In genomic region chr2:202237787-202238233, GRCh38 we compare ENCODE assay signal across 1 cellular context.
TF ChIP-seq lines count a peak whose summit lies in the region.

No MANE protein-coding gene starts in this region.

TF ChIP-seq in HepG2, 621 proteins besides CTCF, POLR2A, EP300 and RAD21 (continues in another document):
- TF ChIP-seq ZC3H4 (CRISPR knock-in tag; IDR thresholded peaks at IDR 0.05; ENCODE audit: borderline replicate concordance) (no peak), SMARCE1 (IDR thresholded peaks at IDR 0.05; ENCODE audit: borderline replicate concordance) (no peak), DMAP1 (CRISPR knock-in tag; IDR thresholded peaks at IDR 0.05) (0 out of 2 replicates have a peak, but pooled peaks have one; percentile 37), ZNF644 (CRISPR knock-in tag; IDR thresholded peaks at IDR 0.05; ENCODE audit: low read depth) (no peak), ZNF382 (CRISPR knock-in tag; IDR thresholded peaks at IDR 0.05; ENCODE audit: borderline replicate concordance) (no peak), KAT7 (CRISPR knock-in tag; IDR thresholded peaks at IDR 0.05; ENCODE audit: borderline replicate concordance) (no peak), PCBP2 (optimal IDR thresholded peaks at IDR 0.05; ENCODE audit: low read depth, low read length, poor library complexity, severe bottlenecking) (no peak), TOPORS (CRISPR knock-in tag; IDR thresholded peaks at IDR 0.05) (no peak), ELF3 (CRISPR knock-in tag; IDR thresholded peaks at IDR 0.05) (0 out of 2 replicates have a peak, but pooled peaks have one; percentile 7), ZNF547 (CRISPR knock-in tag; IDR thresholded peaks at IDR 0.05) (0 out of 2 replicates have a peak, but pooled peaks have one; percentile 12), ZNF383 (CRISPR knock-in tag; IDR thresholded peaks at IDR 0.05; ENCODE audit: borderline replicate concordance) (no peak), ZNF687 (CRISPR knock-in tag; IDR thresholded peaks at IDR 0.05) (no peak), ZNF652 (CRISPR knock-in tag; IDR thresholded peaks at IDR 0.05; ENCODE audit: borderline replicate concordance, low read depth) (no peak), ZBTB7B (CRISPR knock-in tag; IDR thresholded peaks at IDR 0.05) (no peak), MTERF4 (CRISPR knock-in tag; IDR thresholded peaks at IDR 0.05) (no peak), TEAD3 (CRISPR knock-in tag; optimal IDR thresholded peaks at IDR 0.05; ENCODE audit: borderline replicate concordance) (peak; percentile 29), FOXO1 (CRISPR knock-in tag; IDR thresholded peaks at IDR 0.05) (peak; percentile 35; the same call in 1 of the 2 replicates), ZKSCAN1 (IDR thresholded peaks at IDR 0.05; ENCODE audit: low read length) (no peak), EHMT2 (IDR thresholded peaks at IDR 0.05; ENCODE audit: borderline replicate concordance, low read depth, low read length) (no peak), GLI4 (CRISPR knock-in tag; IDR thresholded peaks at IDR 0.05; ENCODE audit: borderline replicate concordance) (0 out of 2 replicates have a peak, but pooled peaks have one; percentile 24), THAP11 (CRISPR knock-in tag; IDR thresholded peaks at IDR 0.05) (no peak), MYNN (CRISPR knock-in tag; IDR thresholded peaks at IDR 0.05; ENCODE audit: low read depth) (no peak), NR0B2 (CRISPR knock-in tag; IDR thresholded peaks at IDR 0.05) (no peak), ZNF614 (CRISPR knock-in tag; IDR thresholded peaks at IDR 0.05; ENCODE audit: borderline replicate concordance) (no peak), ZKSCAN8 (CRISPR knock-in tag; IDR thresholded peaks at IDR 0.05; ENCODE audit: borderline replicate concordance) (0 out of 2 replicates have a peak, but pooled peaks have one; percentile 29), ZNF441 (CRISPR knock-in tag; IDR thresholded peaks at IDR 0.05; ENCODE audit: borderline replicate concordance) (0 out of 2 replicates have a peak, but pooled peaks have one; percentile 28), BRCA1 (CRISPR knock-in tag; IDR thresholded peaks at IDR 0.05) (no peak), STAT5B (CRISPR knock-in tag; IDR thresholded peaks at IDR 0.05) (no peak), ZNF550 (CRISPR knock-in tag; IDR thresholded peaks at IDR 0.05; ENCODE audit: borderline replicate concordance) (no peak), FOXO4 (CRISPR knock-in tag; conservative IDR thresholded peaks at IDR 0.05) (peak; percentile 90; the same call in 1 of the 2 replicates), UBTF (CRISPR knock-in tag; IDR thresholded peaks at IDR 0.05) (peak; percentile 74; the same call in 1 of the 2 replicates), MTF2 (CRISPR knock-in tag; IDR thresholded peaks at IDR 0.05; ENCODE audit: borderline replicate concordance) (0 out of 2 replicates have a peak, but pooled peaks have one; percentile 56), GFI1 (CRISPR knock-in tag; IDR thresholded peaks at IDR 0.05; ENCODE audit: borderline replicate concordance) (0 out of 2 replicates have a peak, but pooled peaks have one; percentile 17), REST (IDR thresholded peaks at IDR 0.05; ENCODE audit: borderline replicate concordance in 1 of 2, low read depth in 1 of 2, low read length in 2 of 2) (no peak), SOX5 (CRISPR knock-in tag; IDR thresholded peaks at IDR 0.05; ENCODE audit: borderline replicate concordance) (no peak), ZNF225 (CRISPR knock-in tag; IDR thresholded peaks at IDR 0.05) (no peak), ELK4 (CRISPR knock-in tag; IDR thresholded peaks at IDR 0.05; ENCODE audit: borderline replicate concordance) (no peak), ZNF17 (CRISPR knock-in tag; IDR thresholded peaks at IDR 0.05) (no peak), FOXC1 (CRISPR knock-in tag; IDR thresholded peaks at IDR 0.05; ENCODE audit: borderline replicate concordance) (0 out of 2 replicates have a peak, but pooled peaks have one; percentile 10), AFF4 (CRISPR knock-in tag; IDR thresholded peaks at IDR 0.05) (no peak), LBX2 (CRISPR knock-in tag; IDR thresholded peaks at IDR 0.05; ENCODE audit: borderline replicate concordance) (0 out of 2 replicates have a peak, but pooled peaks have one; percentile 23), CBX2 (IDR thresholded peaks at IDR 0.05; ENCODE audit: low read depth, low read length) (no peak), CBX2 (CRISPR knock-in tag; IDR thresholded peaks at IDR 0.05; ENCODE audit: low read depth) (no peak), ZNF713 (CRISPR knock-in tag; IDR thresholded peaks at IDR 0.05) (0 out of 2 replicates have a peak, but pooled peaks have one; percentile 54)
